In the genomic region with DNA sequence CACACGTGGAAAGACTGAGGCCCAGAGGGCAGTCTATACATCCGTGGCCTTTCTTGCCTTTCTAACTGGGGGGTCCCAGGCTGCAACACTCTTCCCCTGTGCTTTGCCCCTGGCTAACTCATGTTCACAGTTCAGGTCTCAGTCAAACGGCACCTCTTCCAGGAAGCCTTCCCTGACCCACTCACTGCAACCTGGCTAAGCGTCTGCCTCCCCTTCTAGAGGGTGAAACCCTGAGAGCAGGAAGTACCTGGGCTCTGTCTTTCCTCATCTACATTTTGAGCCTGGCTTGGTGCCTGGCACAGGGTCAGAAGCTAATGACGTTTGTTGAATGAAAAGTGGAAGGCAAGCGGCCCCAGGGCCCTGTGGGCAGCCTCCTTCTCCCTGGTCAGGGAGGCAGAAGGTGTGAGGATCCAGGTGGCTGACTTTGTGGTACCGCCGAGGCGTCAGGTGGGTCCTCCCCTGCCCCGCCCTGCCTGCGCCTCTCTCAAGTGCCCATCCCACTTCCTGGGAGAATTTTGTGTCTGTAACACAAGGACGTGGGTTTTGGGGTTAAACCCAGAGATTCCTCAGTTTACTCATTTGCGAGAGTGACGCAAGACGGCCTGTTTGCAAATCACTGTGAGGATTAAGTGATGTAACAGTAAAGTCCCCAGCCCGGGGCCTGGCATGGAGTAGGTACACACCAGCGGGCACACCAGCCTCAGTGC, we compare ENCODE assay signal across 11 cellular contexts. TPM values are rescaled to one million over a fixed set of nuclear protein-coding genes. Genes with fewer than 3 reads are reported as not detected.
DNase-seq lines count a peak whose midpoint lies in the region; ATAC-seq and TF ChIP-seq lines count a peak whose summit lies in the region.
"Had no signal": no experiment of that assay in that cellular context is flagged by ENCODE, and none has a peak within 500 bp of the region (broad histone marks: within the 10 kb centered on the region; RNA-seq: fewer than 3 reads in every experiment).

No MANE protein-coding gene starts in this region.

- no peak for TF ChIP-seq CTCF in CD8-positive, alpha-beta T cell (IDR thresholded peaks at IDR 0.05)
- TF ChIP-seq CTCF in mammary epithelial cell (conservative IDR thresholded peaks at IDR 0.05 in 1 of 2, IDR thresholded peaks at IDR 0.05 in 1 of 2; ENCODE audit: extremely low read depth in 1 of 2, insufficient read depth in 1 of 2, low read depth in 1 of 2, low read length in 2 of 2) = no peak
- TF ChIP-seq CTCF in natural killer cell (IDR thresholded peaks at IDR 0.05) = no peak

- CTCF ChIA-PET in CD8-positive, alpha-beta T cell (lab: Charles Lee) = interaction anchor here (0.7 to 3.9 kb wide), 25 partner anchors 7 to 236 kb away, joined by 3 to 43 read pairs (median 5); a partner anchor contains a TSS
- CTCF ChIA-PET in mammary epithelial cell (lab: Charles Lee; ENCODE audit: low non-redundant PET) = no interaction called here

- in situ Hi-C loops in mammary epithelial cell (cut with MboI; ENCODE audit: low sequenced_read_pairs in 2 of 2) = loop anchor here in 1 of 2 donors (25.0 kb wide), 1 partner anchor 234 kb away; no protein-coding TSS in a partner anchor

- peaks cover 13% of the 10 kb centered on the region for H3K4me1 Mint-ChIP-seq in CD8-positive, alpha-beta T cell (ENCODE audit: low read depth)
- H3K4me1 Mint-ChIP-seq in natural killer cell = peaks cover 0 to 12% of the 10 kb centered on the region in 2 donors

- H3K27me3 ChIP-seq in CD8-positive, alpha-beta T cell (ENCODE audit: insufficient read depth, low read length) = no peaks in the 10 kb centered on the region
- no peaks in the 10 kb centered on the region for H3K27me3 ChIP-seq in mammary epithelial cell (ENCODE audit: insufficient read depth, low read length)
- H3K27me3 ChIP-seq: upper lobe of left lung had no signal

- no peak for DNase-seq in CD8-positive, alpha-beta T cell
- DNase-seq in NCI-H69 (lab: John Stamatoyannopoulos, UW) (peak; percentile 10), mammary epithelial cell (peak; percentile 53), natural killer cell (no peak), T-helper 9 cell (no peak)
- DNase-seq: NCI-H1436; NK-92 treated with Interleukin-12 subunit alpha and Interleukin-12 subunit beta, amount 100 ng/mL, for 24 hours had no signal

- no peak overlapping the region for H3K4me2 ChIP-seq in mammary epithelial cell (ENCODE audit: insufficient read depth, low read depth, low read length)

- H3K27ac Mint-ChIP-seq in CD8-positive, alpha-beta T cell = no peak overlapping the region
- H3K27ac Mint-ChIP-seq in natural killer cell = no peak overlapping the region

- H3K4me3 Mint-ChIP-seq in CD8-positive, alpha-beta T cell = peak overlapping the region; percentile 69
- peak overlapping the region; percentile 47 for H3K4me3 Mint-ChIP-seq in natural killer cell

- peaks cover 14% of the 10 kb centered on the region for H3K4me1 ChIP-seq in CD8-positive, alpha-beta T cell (ENCODE audit: insufficient read depth, low read length)
- peaks cover 58% of the 10 kb centered on the region for H3K4me1 ChIP-seq in mammary epithelial cell (ENCODE audit: insufficient read depth, low read length)

- H3K9me3 ChIP-seq in CD8-positive, alpha-beta T cell (ENCODE audit: low read length) = no peaks in the 10 kb centered on the region
- no peaks in the 10 kb centered on the region for H3K9me3 ChIP-seq in mammary epithelial cell (replicated peaks; ENCODE audit: insufficient read depth, low read length)
- H3K9me3 ChIP-seq: upper lobe of left lung had no signal

- intact Hi-C loops in CD8-positive, alpha-beta T cell (cut with DNase I, micrococcal nuclease) = loop anchor here (5.0 to 10.0 kb wide), 4 partner anchors 39 to 784 kb away; no protein-coding TSS in a partner anchor
- intact Hi-C loops in mammary epithelial cell (cut with micrococcal nuclease) = loop anchor here (5.0 kb wide), 1 partner anchor 216 kb away; no protein-coding TSS in a partner anchor
- intact Hi-C loops in natural killer cell (cut with micrococcal nuclease) = no loop called here

- POLR2A ChIA-PET in CD8-positive, alpha-beta T cell (lab: Charles Lee) = interaction anchor here (0.5 to 1.2 kb wide), 2 partner anchors 117 to 188 kb away, joined by 3 read pairs; no protein-coding TSS in a partner anchor

- no peak overlapping the region for H3K27ac ChIP-seq in CD8-positive, alpha-beta T cell (ENCODE audit: low read depth, low read length)
- H3K27ac ChIP-seq in mammary epithelial cell (ENCODE audit: insufficient read depth, low read depth, low read length) = no peak overlapping the region
- H3K27ac ChIP-seq: upper lobe of left lung had no signal

- H3K79me2 ChIP-seq in mammary epithelial cell (ENCODE audit: insufficient read depth, low read length) = no peaks in the 10 kb centered on the region

- WGBS in mammary epithelial cell (ENCODE audit: low coverage, missing lambda C conversion rate) = 43% methylated on average over 12 of the region's 17 CpGs

- no peak overlapping the region for H2AFZ ChIP-seq in mammary epithelial cell (ENCODE audit: low read depth, low read length)

- dilution Hi-C loops in mammary epithelial cell (cut with HindIII; ENCODE audit: low sequenced_read_pairs) = loop anchor here (25.0 kb wide), 1 partner anchor 234 kb away; no protein-coding TSS in a partner anchor

- no peak for ATAC-seq in CD8-positive, alpha-beta T cell
- ATAC-seq in natural killer cell (no peak), HG03196 (IDR thresholded peaks at IDR 0.05; ENCODE audit: unreplicated experiment) (no peak), GM19351 (IDR thresholded peaks at IDR 0.05; ENCODE audit: unreplicated experiment) (no peak)

- H4K20me1 ChIP-seq in mammary epithelial cell (ENCODE audit: insufficient read depth, low read length) = no peaks in the 10 kb centered on the region

- H3K9ac ChIP-seq in mammary epithelial cell (ENCODE audit: insufficient read depth, low read length) = no peak overlapping the region

- H3K9me3 Mint-ChIP-seq in CD8-positive, alpha-beta T cell = no peaks in the 10 kb centered on the region
- no peaks in the 10 kb centered on the region for H3K9me3 Mint-ChIP-seq in natural killer cell

- no peaks in the 10 kb centered on the region for H3K36me3 ChIP-seq in CD8-positive, alpha-beta T cell (ENCODE audit: insufficient read depth, low read length)
- H3K36me3 ChIP-seq in mammary epithelial cell (ENCODE audit: insufficient read depth, low read length) = no peaks in the 10 kb centered on the region
- H3K36me3 ChIP-seq: upper lobe of left lung had no signal

- H3K36me3 Mint-ChIP-seq in CD8-positive, alpha-beta T cell = no peaks in the 10 kb centered on the region
- no peaks in the 10 kb centered on the region for H3K36me3 Mint-ChIP-seq in natural killer cell

- no TSS peak for BruUV-seq in mammary epithelial cell (replicated peaks; lab: Mats Ljungman, UMichigan)

- peaks cover 9% of the 10 kb centered on the region for H3K27me3 Mint-ChIP-seq in CD8-positive, alpha-beta T cell (ENCODE audit: low read depth)
- H3K27me3 Mint-ChIP-seq in natural killer cell (ENCODE audit: low read depth in 2 of 2) = peaks cover 0 to 10% of the 10 kb centered on the region in 2 donors

- H3K4me3 ChIP-seq in CD8-positive, alpha-beta T cell (ENCODE audit: low read depth, low read length) = peak overlapping the region; percentile 34
- no peak overlapping the region for H3K4me3 ChIP-seq in mammary epithelial cell (replicated peaks in 1 of 3; ENCODE audit: insufficient read depth in 1 of 3, low read depth in 2 of 3, low read length in 3 of 3)

RNA-seq across cellular contexts. Expression of a gene that starts 32.1 kb away (rescaled TPM):
- total RNA-seq in CD8-positive, alpha-beta T cell = not detected
- total RNA-seq in mammary epithelial cell (not detected), natural killer cell (1 to 10 TPM in 1 of 3 donors, not detected in 2; 1.3 TPM)
- not detected for polyA plus RNA-seq in mammary epithelial cell
- not detected for polyA minus RNA-seq in mammary epithelial cell
- total RNA-seq: fibroblast of villous mesenchyme had no signal

RNA-seq across cellular contexts. Expression of a gene that starts 58.9 kb away (rescaled TPM):
- 1 to 10 TPM; 1.9 to 2.1 TPM for total RNA-seq in CD8-positive, alpha-beta T cell
- total RNA-seq in mammary epithelial cell (10 to 100 TPM in 1 of 2 donors, 1 to 10 TPM in 1; 9.4 to 21.3 TPM), natural killer cell (10 to 100 TPM in 1 of 3 donors, 1 to 10 TPM in 2; 5.0 to 10.6 (median 9.3) TPM)
- 7.1 TPM for polyA plus RNA-seq in mammary epithelial cell
- 8.9 TPM for polyA minus RNA-seq in mammary epithelial cell

Comparison
In these comparisons a context has a peak if more than half of its experiments do, and no peak if none do; other contexts are left out.
1. DNase-seq: peak in NCI-H69 (single experiment) and mammary epithelial cell (single experiment); none in CD8-positive, alpha-beta T cell (0 of 7), natural killer cell (single experiment) and T-helper 9 cell (single experiment).